Comparison of ENCODE assay signal across 10 cellular contexts in genomic region chrX:20060961-20061868, GRCh38. TPM values are rescaled to one million over a fixed set of nuclear protein-coding genes. Genes with fewer than 3 reads are reported as not detected.
DNase-seq lines count a peak whose midpoint lies in the region; ATAC-seq and TF ChIP-seq lines count a peak whose summit lies in the region.
"Had no signal": no experiment of that assay in that cellular context is flagged by ENCODE, and none has a peak within 500 bp of the region (broad histone marks: within the 10 kb centered on the region; RNA-seq: fewer than 3 reads in every experiment).

No MANE protein-coding gene starts in this region.

- no peak for TF ChIP-seq POLR2A in transverse colon (IDR thresholded peaks at IDR 0.05)

- peaks cover 15% of the 10 kb centered on the region for H3K27me3 Mint-ChIP-seq in activated naive CD4-positive, alpha-beta T cell treated with anti-CD3 and anti-CD28 coated beads, Interleukin-2, amount 10 ng/mL, durations not matched to agents 7 days and 5 days
- H3K27me3 Mint-ChIP-seq: dendritic cell treated with granulocyte-macrophage colony-stimulating factor and Interleukin-4, amounts not matched to agents 40 ng/mL and 50 ng/mL, for 4 days had no signal

- H3K4me1 Mint-ChIP-seq in activated naive CD4-positive, alpha-beta T cell treated with anti-CD3 and anti-CD28 coated beads, Interleukin-2, amount 10 ng/mL, durations not matched to agents 7 days and 5 days, result peaks cover 22% of the 10 kb centered on the region

- H3K9me3 Mint-ChIP-seq in activated naive CD4-positive, alpha-beta T cell treated with anti-CD3 and anti-CD28 coated beads, Interleukin-2, amount 10 ng/mL, durations not matched to agents 7 days and 5 days, result no peaks in the 10 kb centered on the region
- H3K9me3 Mint-ChIP-seq: dendritic cell treated with granulocyte-macrophage colony-stimulating factor and Interleukin-4, amounts not matched to agents 40 ng/mL and 50 ng/mL, for 4 days had no signal

- H3K36me3 ChIP-seq in transverse colon, result no peaks in the 10 kb centered on the region

- no peaks in the 10 kb centered on the region for H3K9me3 ChIP-seq in transverse colon

- no peaks in the 10 kb centered on the region for H3K36me3 Mint-ChIP-seq in activated naive CD4-positive, alpha-beta T cell treated with anti-CD3 and anti-CD28 coated beads, Interleukin-2, amount 10 ng/mL, durations not matched to agents 7 days and 5 days

- H3K27ac ChIP-seq in transverse colon, result no peak overlapping the region

- H3K4me1 ChIP-seq in transverse colon, result no peaks in the 10 kb centered on the region

- 72% methylated on average over 5 of the region's 5 CpGs; no CpG with 5 or more reads in 1 of the 2 donors for WGBS in transverse colon (ENCODE audit: low coverage in 1 of 2), 2 donors

- H3K4me3 Mint-ChIP-seq in activated naive CD4-positive, alpha-beta T cell treated with anti-CD3 and anti-CD28 coated beads, Interleukin-2, amount 10 ng/mL, durations not matched to agents 7 days and 5 days, result no peak overlapping the region
- H3K4me3 Mint-ChIP-seq: dendritic cell treated with granulocyte-macrophage colony-stimulating factor and Interleukin-4, amounts not matched to agents 40 ng/mL and 50 ng/mL, for 4 days had no signal

- TF ChIP-seq CTCF in transverse colon (IDR thresholded peaks at IDR 0.05), result no peak

- no peak overlapping the region for H3K27ac Mint-ChIP-seq in activated naive CD4-positive, alpha-beta T cell treated with anti-CD3 and anti-CD28 coated beads, Interleukin-2, amount 10 ng/mL, durations not matched to agents 7 days and 5 days
- H3K27ac Mint-ChIP-seq: dendritic cell treated with granulocyte-macrophage colony-stimulating factor and Interleukin-4, amounts not matched to agents 40 ng/mL and 50 ng/mL, for 4 days had no signal

- peak; percentile 83 for ATAC-seq in HG03108 (IDR thresholded peaks at IDR 0.05; ENCODE audit: unreplicated experiment)

- peak; percentile 21 for DNase-seq in activated naive CD4-positive, alpha-beta T cell treated with anti-CD3 and anti-CD28 coated beads, Interleukin-2, amount 10 ng/mL, durations not matched to agents 7 days and 5 days
- no peak for DNase-seq in activated naive CD4-positive, alpha-beta T cell (lab: John Stamatoyannopoulos, UW)
- DNase-seq in NCI-H526 (lab: John Stamatoyannopoulos, UW) (peak; percentile 19 to 74), transverse colon (peak; percentile 9), cerebellar cortex (ENCODE audit: low spot score) (no peak), globus pallidus (ENCODE audit: low spot score) (no peak), NCI-H2029 (lab: John Stamatoyannopoulos, UW) (no peak)
- DNase-seq: activated CD4-positive, alpha-beta T cell treated with anti-CD3 and anti-CD28 coated beads, Interleukin-2, amount 50 U/mL, for 1 hour had no signal

- TF ChIP-seq EP300 in transverse colon (IDR thresholded peaks at IDR 0.05; ENCODE audit: low read depth), result no peak

- H3K4me3 ChIP-seq in transverse colon, result no peak overlapping the region

- no peaks in the 10 kb centered on the region for H3K27me3 ChIP-seq in transverse colon

- in situ Hi-C loops in transverse colon (cut with MboI; ENCODE audit: low pct_ligation_motif_present in 1 of 4, low pct_unique_long_range_greater_than_20kb in 1 of 4, low sequenced_read_pairs in 3 of 4), result no loop called here

- intact Hi-C loops in transverse colon (cut with DNase I; ENCODE audit: low total_unique reads), result no loop called here

- CTCF ChIA-PET in activated naive CD4-positive, alpha-beta T cell treated with anti-CD3 and anti-CD28 coated beads, Interleukin-2, amount 10 ng/mL, durations not matched to agents 7 days and 5 days (lab: Charles Lee), result interaction anchor here (0.7 to 1.6 kb wide), 4 partner anchors 10 to 678 kb away, joined by 3 to 5 read pairs (median 3); no protein-coding TSS in a partner anchor

RNA-seq across cellular contexts. Expression of gene MAP7D2, which starts 55.5 kb away (rescaled TPM):
- total RNA-seq in transverse colon, result 1 to 10 TPM in 3 of 4 donors, not detected in 1; 2.1 to 4.4 (median 2.2) TPM

Comparison
In these comparisons a context has a peak if more than half of its experiments do, and no peak if none do; other contexts are left out.
1. DNase-seq: peak in activated naive CD4-positive, alpha-beta T cell treated with anti-CD3 and anti-CD28 coated beads, Interleukin-2, amount 10 ng/mL, durations not matched to agents 7 days and 5 days (single experiment), NCI-H526 (2 of 2) and transverse colon (single experiment); none in activated naive CD4-positive, alpha-beta T cell (0 of 4), cerebellar cortex (single experiment), globus pallidus (single experiment) and NCI-H2029 (single experiment).